Comparison of ENCODE assay signal across 8 cellular contexts in the genomic region with DNA sequence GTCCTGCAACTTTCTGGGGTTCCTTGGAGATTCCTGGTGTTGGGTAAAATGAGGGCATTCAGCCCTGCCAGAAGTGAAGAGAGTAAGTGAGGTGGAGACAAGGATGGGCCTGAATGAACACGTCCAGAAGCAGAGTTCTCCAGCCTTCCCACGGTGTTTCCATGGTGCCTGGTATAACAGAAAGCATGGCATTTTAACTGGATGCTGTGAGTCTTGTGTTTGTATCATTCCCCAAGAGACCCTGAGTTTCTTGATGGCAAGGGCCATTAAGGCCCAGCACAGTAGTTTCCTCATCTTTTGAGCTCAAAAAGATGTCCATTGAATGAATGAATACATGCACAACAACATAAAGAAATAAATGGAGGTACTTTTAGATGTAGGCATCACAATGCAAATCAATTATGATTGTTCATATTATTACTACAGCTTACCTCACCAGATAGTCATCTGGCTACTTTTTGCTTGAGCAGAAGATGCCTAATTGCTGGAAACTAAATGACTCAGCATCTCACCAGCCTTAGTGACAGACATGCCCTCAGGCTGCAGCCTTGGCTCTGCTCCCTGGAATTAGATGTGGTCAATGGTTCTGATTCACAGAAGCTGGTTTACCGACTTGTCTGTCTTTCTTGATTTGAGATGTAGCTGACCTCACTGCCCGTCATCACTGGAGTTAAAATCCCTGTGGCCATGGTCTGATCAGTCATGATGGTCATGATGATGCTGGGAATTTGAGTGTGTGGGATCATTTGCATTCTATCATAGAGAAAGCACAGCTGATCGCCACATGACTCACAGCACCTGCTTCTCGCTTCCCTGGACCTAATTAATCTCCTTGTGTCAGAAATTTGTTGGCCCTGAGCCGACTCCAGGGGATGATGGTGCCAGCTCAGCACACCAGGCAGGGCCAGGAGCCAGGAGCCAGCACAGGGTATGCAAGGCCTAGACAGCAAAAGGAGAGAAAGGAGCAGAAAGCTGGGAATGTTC.
DNase-seq lines count a peak whose midpoint lies in the region; ATAC-seq, FAIRE-seq and TF ChIP-seq lines count a peak whose summit lies in the region.

No MANE protein-coding gene starts in this region.

- TF ChIP-seq POLR2A in H54 (IDR thresholded peaks at IDR 0.05; ENCODE audit: low read depth, low read length) (no peak), tibial nerve (IDR thresholded peaks at IDR 0.05) (no peak)

- no peak for TF ChIP-seq CTCF in epithelial cell of proximal tubule (conservative IDR thresholded peaks at IDR 0.05; ENCODE audit: low read depth, low read length)
- no peak for TF ChIP-seq CTCF in type B pancreatic cell (conservative IDR thresholded peaks at IDR 0.05)
- no peak for TF ChIP-seq CTCF in tibial nerve (IDR thresholded peaks at IDR 0.05)

- no peak overlapping the region for H3K4me3 ChIP-seq in epithelial cell of proximal tubule (ENCODE audit: low read depth, low read length)
- H3K4me3 ChIP-seq in tibial nerve = no peak overlapping the region

- H3K27ac Mint-ChIP-seq in type B pancreatic cell = peak overlapping the region; percentile 26

- peaks cover 0 to 2% (median 0%) of the 10 kb centered on the region in 4 donors for H3K4me1 ChIP-seq in tibial nerve

- 77 to 79% methylated on average over 7 of the region's 7 CpGs for WGBS in tibial nerve, 2 donors

- no peak for TF ChIP-seq EP300 in tibial nerve (IDR thresholded peaks at IDR 0.05)

- no peaks in the 10 kb centered on the region for H3K27me3 ChIP-seq in tibial nerve

- peak; percentile 82 for ATAC-seq in GM18499 (IDR thresholded peaks at IDR 0.05; ENCODE audit: insufficient read depth, unreplicated experiment)

- peak; percentile 82 for DNase-seq in H54 (ENCODE audit: insufficient read length, low spot score)
- DNase-seq in NCI-H1105 treated with DMSO at 0.1 percent for 48 hours (lab: John Stamatoyannopoulos, UW) = peak; percentile 53
- peak; percentile 100 for DNase-seq in epithelial cell of proximal tubule (ENCODE audit: low read depth)
- DNase-seq in type B pancreatic cell (ENCODE audit: extremely low spot score, unreplicated experiment) = no peak
- DNase-seq in medulla oblongata (ENCODE audit: extremely low spot score) = no peak
- no peak for DNase-seq in tibial nerve (ENCODE audit: low spot score in 2 of 2)
- DNase-seq in activated CD4-positive, alpha-beta T cell treated with anti-CD3 and anti-CD28 coated beads, Interleukin-2, amount 50 U/mL, for 4 hours = no peak

- peak; percentile 99 for FAIRE-seq in H54 (lab: Jason Lieb, UNC)

- no peaks in the 10 kb centered on the region for H3K36me3 Mint-ChIP-seq in type B pancreatic cell

- no peak overlapping the region for H3K4me3 Mint-ChIP-seq in type B pancreatic cell

- peaks cover 8% of the 10 kb centered on the region for H3K9me3 Mint-ChIP-seq in type B pancreatic cell

- no peaks in the 10 kb centered on the region for H3K9me3 ChIP-seq in tibial nerve

- H3K27me3 Mint-ChIP-seq in type B pancreatic cell = peaks cover 6% of the 10 kb centered on the region

- peaks cover 9% of the 10 kb centered on the region for H3K4me1 Mint-ChIP-seq in type B pancreatic cell (ENCODE audit: unreplicated experiment)

- no peak overlapping the region for H3K27ac ChIP-seq in tibial nerve

- H3K36me3 ChIP-seq in tibial nerve = no peaks in the 10 kb centered on the region

Comparison
In these comparisons a context has a peak if more than half of its experiments do, and no peak if none do; other contexts are left out.
1. DNase-seq: peak in H54 (single experiment), NCI-H1105 treated with DMSO at 0.1 percent for 48 hours (single experiment) and epithelial cell of proximal tubule (single experiment); none in type B pancreatic cell (single experiment), medulla oblongata (single experiment), tibial nerve (0 of 2) and activated CD4-positive, alpha-beta T cell treated with anti-CD3 and anti-CD28 coated beads, Interleukin-2, amount 50 U/mL, for 4 hours (0 of 2).